Comparison of ENCODE assay signal across 8 cellular contexts in genomic region chr15:56918046-56918906, GRCh38. TPM values are rescaled to one million over a fixed set of nuclear protein-coding genes. Genes with fewer than 3 reads are reported as not detected.
DNase-seq lines count a peak whose midpoint lies in the region; ATAC-seq, FAIRE-seq and TF ChIP-seq lines count a peak whose summit lies in the region.

TSS of gene TCF12 (plus strand) at chr15:56918644. CDS start at chr15:56919914, 1,270 bp downstream.

- peak; percentile 91 for FAIRE-seq in GM12892 (lab: Jason Lieb, UNC)

- peak; percentile 67 for ATAC-seq in HG02852 (IDR thresholded peaks at IDR 0.05; ENCODE audit: unreplicated experiment)

- H3K4me1 ChIP-seq in left ventricle myocardium inferior (peaks cover 75% of the 10 kb centered on the region), prostate gland (replicated peaks) (peaks cover 6% of the 10 kb centered on the region), urinary bladder (ENCODE audit: insufficient read depth) (no peaks in the 10 kb centered on the region)

- DNase-seq in GM12892 (ENCODE audit: insufficient read length) (peak; percentile 84), NCI-H146 (lab: John Stamatoyannopoulos, UW) (peak; percentile 92), T-helper 1 cell (peak; percentile 80 to 93 (median 82)), amniotic epithelial cell (ENCODE audit: low read depth) (peak; percentile 95), left ventricle myocardium inferior (peak; percentile 96), prostate gland (ENCODE audit: low spot score) (peak; percentile 90)

- TF ChIP-seq CTCF in left ventricle myocardium inferior (IDR thresholded peaks at IDR 0.05; ENCODE audit: borderline replicate concordance) (peak; percentile 58), prostate gland (IDR thresholded peaks at IDR 0.05) (peak; percentile 30 to 62 (median 50))

- H3K4me3 ChIP-seq in left ventricle myocardium inferior (peak within 1 kb of the TSS; percentile 91), prostate gland (peak within 1 kb of the TSS; percentile 86 to 98), urinary bladder (ENCODE audit: low read depth, low read length) (peak within 1 kb of the TSS; percentile 96)

- TF ChIP-seq POLR2A in GM12892 (IDR thresholded peaks at IDR 0.05; ENCODE audit: low read depth, low read length) (no peak; the same call in 1 of the 2 replicates), prostate gland (IDR thresholded peaks at IDR 0.05) (peak; percentile 63)

- peaks cover 7% of the 10 kb centered on the region for H3K36me3 ChIP-seq in left ventricle myocardium inferior
- H3K36me3 ChIP-seq in prostate gland = no peaks in the 10 kb centered on the region
- H3K36me3 ChIP-seq in urinary bladder (ENCODE audit: insufficient read depth) = no peaks in the 10 kb centered on the region

- intact Hi-C loops in left ventricle myocardium inferior (cut with micrococcal nuclease) = no loop called here
- intact Hi-C loops in prostate gland (cut with DNase I) = loop anchor here (1.0 to 5.0 kb wide), 5 partner anchors 31 to 389 kb away; no protein-coding TSS in a partner anchor

- H3K9me3 ChIP-seq in left ventricle myocardium inferior (replicated peaks) (no peaks in the 10 kb centered on the region), prostate gland (no peaks in the 10 kb centered on the region)

- peak within 1 kb of the TSS; percentile 97 for H3K27ac ChIP-seq in left ventricle myocardium inferior (replicated peaks)
- H3K27ac ChIP-seq in prostate gland = peak within 1 kb of the TSS; percentile 92 to 96
- H3K27ac ChIP-seq in urinary bladder (ENCODE audit: low read depth) = peak within 1 kb of the TSS; percentile 85

- under 1% methylated on average over 74 of the region's 93 CpGs for WGBS in prostate gland
- under 1% methylated on average over 93 of the region's 93 CpGs for WGBS in urinary bladder

- H3K27me3 ChIP-seq in left ventricle myocardium inferior (ENCODE audit: low read depth) (no peaks in the 10 kb centered on the region), prostate gland (replicated peaks; ENCODE audit: insufficient read depth) (no peaks in the 10 kb centered on the region)

RNA-seq across cellular contexts. Expression of gene TCF12, which starts in this region (rescaled TPM):
- 32.6 TPM for polyA plus RNA-seq in GM12892 (2012; ENCODE audit: missing spikeins)
- total RNA-seq in left ventricle myocardium inferior = 52.1 TPM
- 100 to 1,000 TPM in 1 of 2 donors, 10 to 100 TPM in 1; 95.4 to 123 TPM for total RNA-seq in prostate gland
- total RNA-seq in urinary bladder = 241 TPM
- polyA plus RNA-seq in urinary bladder = 55.0 TPM

Comparison
In these comparisons a context has a peak if more than half of its experiments do, and no peak if none do; other contexts are left out.
1. Peak in every context shown above with its lines: DNase-seq, ATAC-seq, H3K4me3 ChIP-seq and H3K27ac ChIP-seq.